ENCODE assay signal across 1 cellular context in genomic region chr17:82830249-82830661, GRCh38.
TF ChIP-seq lines count a peak whose summit lies in the region.

No MANE protein-coding gene starts in this region.

TF ChIP-seq in H1, 55 proteins besides CTCF, POLR2A, EP300 and RAD21:
- TF ChIP-seq TAF1 (IDR thresholded peaks at IDR 0.05; ENCODE audit: low read depth, low read length) (no peak), RNF2 (IDR thresholded peaks at IDR 0.05; ENCODE audit: borderline replicate concordance, low read depth, low read length, missing control alignments, poor library complexity, severe bottlenecking) (no peak), SIX5 (IDR thresholded peaks at IDR 0.05; ENCODE audit: low read depth, low read length) (no peak), KDM4A (IDR thresholded peaks at IDR 0.05; ENCODE audit: low read depth, low read length, severe bottlenecking) (no peak), SUZ12 (IDR thresholded peaks at IDR 0.05; ENCODE audit: low read length) (no peak), PHF8 (conservative IDR thresholded peaks at IDR 0.05; ENCODE audit: low read depth, low read length) (no peak), KDM5A (IDR thresholded peaks at IDR 0.05; ENCODE audit: low read length) (no peak), SP1 (IDR thresholded peaks at IDR 0.05; ENCODE audit: low read depth, low read length) (no peak), MAFK (IDR thresholded peaks at IDR 0.05; ENCODE audit: low read depth, low read length) (no peak), SP4 (IDR thresholded peaks at IDR 0.05; ENCODE audit: low read length) (no peak), ASH2L (IDR thresholded peaks at IDR 0.05; ENCODE audit: low read length) (no peak), JUND (IDR thresholded peaks at IDR 0.05; ENCODE audit: low read length) (no peak), CHD7 (IDR thresholded peaks at IDR 0.05; ENCODE audit: insufficient replicate concordance, low read length) (no peak), FOSL1 (IDR thresholded peaks at IDR 0.05; ENCODE audit: insufficient read depth, low read depth, low read length) (no peak), GABPA (IDR thresholded peaks at IDR 0.05; ENCODE audit: borderline replicate concordance, insufficient read depth, low read length) (no peak)
